ENCODE assay signal across 1 cellular context in genomic region chr10:107994621-107995274, GRCh38.
TF ChIP-seq lines count a peak whose summit lies in the region.

No MANE protein-coding gene starts in this region.

TF ChIP-seq in HepG2, 621 proteins besides CTCF, POLR2A, EP300 and RAD21 (continued from another document):
- TF ChIP-seq THRA (CRISPR knock-in tag; IDR thresholded peaks at IDR 0.05; ENCODE audit: borderline replicate concordance) (no peak), ZC3H4 (CRISPR knock-in tag; IDR thresholded peaks at IDR 0.05; ENCODE audit: borderline replicate concordance) (no peak), ZNF432 (CRISPR knock-in tag; IDR thresholded peaks at IDR 0.05; ENCODE audit: borderline replicate concordance) (no peak), NCOA2 (CRISPR knock-in tag; IDR thresholded peaks at IDR 0.05) (no peak), ZNF800 (CRISPR knock-in tag; IDR thresholded peaks at IDR 0.05) (no peak), MXD3 (CRISPR knock-in tag; IDR thresholded peaks at IDR 0.05) (no peak), SP140L (CRISPR knock-in tag; IDR thresholded peaks at IDR 0.05; ENCODE audit: borderline replicate concordance) (no peak), ZNF790 (CRISPR knock-in tag; IDR thresholded peaks at IDR 0.05; ENCODE audit: borderline replicate concordance) (no peak), GATA4 (IDR thresholded peaks at IDR 0.05; ENCODE audit: borderline replicate concordance, low read depth) (no peak), ZNF557 (CRISPR knock-in tag; IDR thresholded peaks at IDR 0.05) (no peak), PPARG (CRISPR knock-in tag; conservative IDR thresholded peaks at IDR 0.05) (no peak), ZNF335 (CRISPR knock-in tag; IDR thresholded peaks at IDR 0.05) (no peak), ATAD3A (CRISPR knock-in tag; IDR thresholded peaks at IDR 0.05) (no peak)
